Comparison of ENCODE assay signal across 1 cellular context in genomic region chr5:138351056-138351455, GRCh38.
TF ChIP-seq lines count a peak whose summit lies in the region.

No MANE protein-coding gene starts in this region.

TF ChIP-seq in SK-N-SH, 30 proteins besides CTCF, POLR2A, EP300 and RAD21 (continued from another document):
- no peak for TF ChIP-seq ZBTB33 (IDR thresholded peaks at IDR 0.05; ENCODE audit: borderline replicate concordance, low read depth)
- TF ChIP-seq MEF2A (IDR thresholded peaks at IDR 0.05; ENCODE audit: borderline replicate concordance, low read depth), result no peak
- TF ChIP-seq YY1 (IDR thresholded peaks at IDR 0.05; ENCODE audit: low read depth), result no peak
